In the genomic region with DNA sequence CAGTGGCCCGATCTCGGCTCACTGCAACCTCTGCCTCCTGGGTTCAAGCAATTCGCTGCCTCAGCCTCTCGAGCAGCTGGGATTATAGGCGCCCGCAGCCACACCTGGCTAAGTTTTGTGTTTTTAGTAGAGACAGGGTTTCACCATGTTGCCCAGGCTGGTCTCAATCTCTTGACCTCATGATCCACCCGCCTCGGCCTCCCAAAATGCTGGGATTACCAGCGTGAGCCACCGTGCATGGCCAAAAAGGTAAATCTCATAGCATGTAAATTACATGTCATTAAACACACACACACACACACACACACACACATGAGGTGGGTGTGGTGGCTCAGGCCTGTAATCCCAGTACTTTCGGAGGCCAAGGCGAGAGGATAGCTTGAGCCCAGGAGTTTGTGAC, we compare ENCODE assay signal across 8 cellular contexts. TPM values are rescaled to one million over a fixed set of nuclear protein-coding genes. Genes with fewer than 3 reads are reported as not detected.
DNase-seq lines count a peak whose midpoint lies in the region; ATAC-seq, FAIRE-seq and TF ChIP-seq lines count a peak whose summit lies in the region.
"Not testable (repeated sequence)": the region's sequence is repeated elsewhere in the genome, so short reads cannot be mapped to it uniquely, and the experiment has no call there.
"Had no signal": no experiment of that assay in that cellular context is flagged by ENCODE, and none has a peak within 500 bp of the region (broad histone marks: within the 10 kb centered on the region; RNA-seq: fewer than 3 reads in every experiment).

No MANE protein-coding gene starts in this region.

- POLR2A ChIA-PET in K562 (lab: Yijun Ruan, JAX): interaction anchor here (0.6 to 7.8 kb wide), 6 partner anchors 9 to 185 kb away, joined by 3 to 80 read pairs (median 3); no protein-coding TSS in a partner anchor

- H3K14ac ChIP-seq in mesenchymal stem cell (ENCODE audit: low read length in 2 of 2): not testable (repeated sequence)

- H2BK12ac ChIP-seq in mesenchymal stem cell (ENCODE audit: low read length in 2 of 2): not testable (repeated sequence)

- H3K23ac ChIP-seq in mesenchymal stem cell (ENCODE audit: low read length in 2 of 2): not testable (repeated sequence)

- H3K4me3 ChIP-seq in BLaER1 treated with 17β-estradiol and CSF1 and Interleukin-3, amounts not matched to agents 10 nM and 100 nM; K562; mesenchymal stem cell (ENCODE audit: insufficient read depth in 1 of 2, low read depth in 1 of 2, low read length in 2 of 2): not testable (repeated sequence)

- not testable (repeated sequence) for H3K79me2 ChIP-seq in K562 (ENCODE audit: control insufficient read depth, insufficient read depth, low read length)

- not testable (repeated sequence) for H2AFZ ChIP-seq in K562 (ENCODE audit: low read depth, low read length); mesenchymal stem cell (ENCODE audit: low read depth, low read length)

- not testable (repeated sequence) for TF ChIP-seq CTCF in K562 (IDR thresholded peaks at IDR 0.05 in 2 of 3, conservative IDR thresholded peaks at IDR 0.05 in 1 of 3; ENCODE audit: insufficient read depth in 2 of 3, low read depth in 1 of 3, low read length in 3 of 3)

- not testable (repeated sequence) for TF ChIP-seq POLR2A in K562 (conservative IDR thresholded peaks at IDR 0.05)

- not testable (repeated sequence) for H4K91ac ChIP-seq in mesenchymal stem cell (ENCODE audit: low read length)

- not testable (repeated sequence) for DNase-seq in K562 (ENCODE audit: extremely low read depth in 1 of 4, low spot score in 3 of 4); mesenchymal stem cell; urothelium cell line (ENCODE audit: low spot score)
- DNase-seq in posterior vena cava (ENCODE audit: low spot score): peak; percentile 37

- TF ChIP-seq RAD21 in K562 (CRISPR knock-in tag; conservative IDR thresholded peaks at IDR 0.05 in 1 of 2, IDR thresholded peaks at IDR 0.05 in 1 of 2): not testable (repeated sequence)

- H3K18ac ChIP-seq in mesenchymal stem cell (ENCODE audit: low read depth in 1 of 2, low read length in 2 of 2): not testable (repeated sequence)

- TF ChIP-seq EP300 in K562 (IDR thresholded peaks at IDR 0.05; ENCODE audit: low read length): not testable (repeated sequence)

- CTCF ChIA-PET in K562 (lab: Yijun Ruan, JAX; ENCODE audit: low intra/inter-chr PET ratio): not testable (repeated sequence)

- H3K27me3 ChIP-seq in BLaER1 treated with 17β-estradiol and CSF1 and Interleukin-3, amounts not matched to agents 10 nM and 100 nM; mesenchymal stem cell (ENCODE audit: control insufficient read depth in 1 of 2, insufficient read depth in 1 of 2, low read length in 2 of 2): not testable (repeated sequence)
- peaks cover 27 to 30% of the 10 kb centered on the region in 2 experiments; a peak in 4 of 5 replicates for H3K27me3 ChIP-seq in K562 (ENCODE audit: control insufficient read depth in 2 of 2, insufficient read depth in 2 of 2, low read length in 2 of 2)

- FAIRE-seq in K562 (lab: Jason Lieb, UNC): not testable (repeated sequence)
- FAIRE-seq in urothelium cell line (lab: Jason Lieb, UNC): peak; percentile 58

- not testable (repeated sequence) for H4K20me1 ChIP-seq in BLaER1 treated with 17β-estradiol and CSF1 and Interleukin-3, amounts not matched to agents 10 nM and 100 nM; K562 (replicated peaks; ENCODE audit: control insufficient read depth, insufficient read depth, low read length)

- H3K4me1 ChIP-seq in BLaER1 treated with 17β-estradiol and CSF1 and Interleukin-3, amounts not matched to agents 10 nM and 100 nM: peaks cover 13 to 52% (median 38%) of the 10 kb centered on the region in 10 experiments
- peaks cover 13 to 16% of the 10 kb centered on the region in 2 experiments; a peak in 4 of 5 replicates for H3K4me1 ChIP-seq in K562 (replicated peaks in 1 of 2; ENCODE audit: control insufficient read depth in 2 of 2, insufficient read depth in 2 of 2, low read length in 2 of 2)
- not testable (repeated sequence) for H3K4me1 ChIP-seq in mesenchymal stem cell (ENCODE audit: control insufficient read depth, insufficient read depth, low read depth, low read length)

- H3K9me3 ChIP-seq in BLaER1 treated with 17β-estradiol and CSF1 and Interleukin-3, amounts not matched to agents 10 nM and 100 nM (replicated peaks in 1 of 11); K562 (replicated peaks; ENCODE audit: control insufficient read depth, insufficient read depth, low read depth, low read length); mesenchymal stem cell (ENCODE audit: control insufficient read depth, low read length): not testable (repeated sequence)

- H2BK5ac ChIP-seq in mesenchymal stem cell (ENCODE audit: low read depth, low read length, poor library complexity, severe bottlenecking): peak overlapping the region; percentile 31

- not testable (repeated sequence) for H3K36me3 ChIP-seq in BLaER1 treated with 17β-estradiol and CSF1 and Interleukin-3, amounts not matched to agents 10 nM and 100 nM; K562 (ENCODE audit: control insufficient read depth, insufficient read depth, low read length); mesenchymal stem cell (ENCODE audit: control insufficient read depth in 1 of 2, insufficient read depth in 2 of 2, low read depth in 1 of 2, low read length in 2 of 2)

- not testable (repeated sequence) for H2AK5ac ChIP-seq in mesenchymal stem cell (ENCODE audit: low read length, severe bottlenecking)

- not testable (repeated sequence) for BruUV-seq in K562 (replicated peaks; lab: Mats Ljungman, UMichigan)

- in situ Hi-C loops in K562 (cut with MboI): not testable (repeated sequence)

- intact Hi-C loops in K562 (cut with micrococcal nuclease): loop anchor here (10.0 kb wide), 2 partner anchors 54 to 56 kb away; a partner anchor contains a TSS
- intact Hi-C loops in posterior vena cava (cut with DNase I): not testable (repeated sequence)

- H4K8ac ChIP-seq in mesenchymal stem cell (ENCODE audit: low read length): not testable (repeated sequence)

- H3K4ac ChIP-seq in mesenchymal stem cell (ENCODE audit: low read depth in 1 of 2, low read length in 2 of 2): not testable (repeated sequence)

- not testable (repeated sequence) for H2BK15ac ChIP-seq in mesenchymal stem cell (ENCODE audit: low read depth, poor library complexity, severe bottlenecking)

- peak overlapping the region in 7 of 11 experiments; percentile 3 to 43 (median 35); a peak in 9 of 22 replicates for H3K4me2 ChIP-seq in BLaER1 treated with 17β-estradiol and CSF1 and Interleukin-3, amounts not matched to agents 10 nM and 100 nM
- H3K4me2 ChIP-seq in K562 (ENCODE audit: insufficient read depth, low read length); mesenchymal stem cell (ENCODE audit: low read length, poor library complexity, severe bottlenecking): not testable (repeated sequence)

- not testable (repeated sequence) for H3K9ac ChIP-seq in BLaER1 treated with 17β-estradiol and CSF1 and Interleukin-3, amounts not matched to agents 10 nM and 100 nM; K562 (ENCODE audit: insufficient read depth in 1 of 2, low read depth in 2 of 2, low read length in 2 of 2); mesenchymal stem cell (ENCODE audit: low read length)

- not testable (repeated sequence) for H3K79me1 ChIP-seq in mesenchymal stem cell (replicated peaks; ENCODE audit: low read length, poor library complexity, severe bottlenecking)

- 38% methylated on average over 12 of the region's 12 CpGs for WGBS in K562 (ENCODE audit: insufficient coverage, low coverage, missing lambda C conversion rate)
- 83% methylated on average over 10 of the region's 12 CpGs for WGBS in mesenchymal stem cell

- not testable (repeated sequence) for H3K27ac ChIP-seq in BLaER1 treated with 17β-estradiol and CSF1 and Interleukin-3, amounts not matched to agents 10 nM and 100 nM; K562 (ENCODE audit: extremely low read depth, low read depth, low read length); mesenchymal stem cell (ENCODE audit: low read length, poor library complexity, severe bottlenecking)

- H2BK120ac ChIP-seq in mesenchymal stem cell (ENCODE audit: low read depth, low read length): not testable (repeated sequence)

- not testable (repeated sequence) for ATAC-seq in K562

- H3K9me1 ChIP-seq in K562 (ENCODE audit: control insufficient read depth, insufficient read depth, low read length): not testable (repeated sequence)

RNA-seq across cellular contexts. Expression of a gene that starts 53.7 kb away (rescaled TPM):
- total RNA-seq in K562 (2011; cell fraction: chromatin; rRNA removed; ENCODE audit: low replicate concordance): 625 and 1,610 TPM in 2 replicates
- total RNA-seq in K562 (2011; cell fraction: nucleolus; rRNA removed): 538 and 650 TPM in 2 replicates
- total RNA-seq in K562 (2011; cell fraction: nucleoplasm; rRNA removed): 407 and 495 TPM in 2 replicates
- total RNA-seq in K562 (2014; rRNA removed) (116 and 125 TPM in 2 replicates), K562 (2014; rRNA removed; fragmentation: Illumina TruSeq; extraction: Trizol) (92.5 and 94.6 TPM in 2 replicates), K562 (2015; rRNA removed; fragmentation: Illumina TruSeq; extraction: Trizol) (28.1 and 34.9 TPM in 2 replicates), K562 (2021) (177 and 195 TPM in 2 replicates), posterior vena cava (10 to 100 TPM; 22.9 to 29.8 TPM)
- polyA plus RNA-seq in K562 (2011; rRNA removed) (119 and 238 TPM in 2 replicates), K562 (2014; fragmentation: Illumina TruSeq; extraction: Trizol) (135 and 164 TPM in 2 replicates), K562 (2014; fragmentation: Nextera tagmentation; extraction: Ambion mirVana) (1 to 10 TPM in 1 of 2 experiments, under 1 TPM in 1; 0.03 to 1.9 TPM), K562 (2014; rRNA removed) (129 and 135 TPM in 2 replicates)
- 143 and 156 TPM in 2 replicates for polyA plus RNA-seq in K562 (2011; cell fraction: cytosol; rRNA removed)
- 671 and 957 TPM in 2 replicates for polyA plus RNA-seq in K562 (2011; cell fraction: nucleus; rRNA removed)
- 122 and 123 TPM in 2 replicates for polyA plus RNA-seq in K562 (2012)
- polyA minus RNA-seq in K562 (2011; rRNA and poly(A)+ RNA removed): 306 and 458 TPM in 2 replicates
- 83.2 and 205 TPM in 2 replicates for polyA minus RNA-seq in K562 (2011; cell fraction: cytosol; rRNA and poly(A)+ RNA removed)
- polyA minus RNA-seq in K562 (2011; cell fraction: nucleus; rRNA and poly(A)+ RNA removed): 284 and 666 TPM in 2 replicates
- 5.7 TPM for polyA plus RNA-seq in mesenchymal stem cell (2013, experiment 1 of 2)
- 6.2 TPM for polyA plus RNA-seq in mesenchymal stem cell (2013, experiment 2 of 2)
- total RNA-seq: CD4-positive, alpha-beta memory T cell had no signal
- polyA plus RNA-seq: CD4-positive, alpha-beta memory T cell; CD4-positive, CD25-positive, alpha-beta regulatory T cell; CD8-positive, alpha-beta memory T cell had no signal
